Comparison of ENCODE assay signal across 1 cellular context in genomic region chr10:80536361-80536835, GRCh38.
TF ChIP-seq lines count a peak whose summit lies in the region.

No MANE protein-coding gene starts in this region.

TF ChIP-seq in endothelial cell of umbilical vein, 7 proteins besides CTCF, POLR2A, EP300 and RAD21 (continued from another document):
- no peak for TF ChIP-seq MAX (IDR thresholded peaks at IDR 0.05; ENCODE audit: insufficient read depth, insufficient read length)
- TF ChIP-seq MYC (IDR thresholded peaks at IDR 0.05; ENCODE audit: low read depth, low read length), result no peak
- TF ChIP-seq JUN (IDR thresholded peaks at IDR 0.05; ENCODE audit: borderline replicate concordance, insufficient read depth, insufficient read length, low read depth), result no peak
- no peak for TF ChIP-seq FOS (IDR thresholded peaks at IDR 0.05; ENCODE audit: borderline replicate concordance, insufficient read depth, low read length)
TF ChIP-seq in endothelial cell of umbilical vein: peak in this region for 0.
